Comparison of ENCODE assay signal across 8 cellular contexts in the genomic region with DNA sequence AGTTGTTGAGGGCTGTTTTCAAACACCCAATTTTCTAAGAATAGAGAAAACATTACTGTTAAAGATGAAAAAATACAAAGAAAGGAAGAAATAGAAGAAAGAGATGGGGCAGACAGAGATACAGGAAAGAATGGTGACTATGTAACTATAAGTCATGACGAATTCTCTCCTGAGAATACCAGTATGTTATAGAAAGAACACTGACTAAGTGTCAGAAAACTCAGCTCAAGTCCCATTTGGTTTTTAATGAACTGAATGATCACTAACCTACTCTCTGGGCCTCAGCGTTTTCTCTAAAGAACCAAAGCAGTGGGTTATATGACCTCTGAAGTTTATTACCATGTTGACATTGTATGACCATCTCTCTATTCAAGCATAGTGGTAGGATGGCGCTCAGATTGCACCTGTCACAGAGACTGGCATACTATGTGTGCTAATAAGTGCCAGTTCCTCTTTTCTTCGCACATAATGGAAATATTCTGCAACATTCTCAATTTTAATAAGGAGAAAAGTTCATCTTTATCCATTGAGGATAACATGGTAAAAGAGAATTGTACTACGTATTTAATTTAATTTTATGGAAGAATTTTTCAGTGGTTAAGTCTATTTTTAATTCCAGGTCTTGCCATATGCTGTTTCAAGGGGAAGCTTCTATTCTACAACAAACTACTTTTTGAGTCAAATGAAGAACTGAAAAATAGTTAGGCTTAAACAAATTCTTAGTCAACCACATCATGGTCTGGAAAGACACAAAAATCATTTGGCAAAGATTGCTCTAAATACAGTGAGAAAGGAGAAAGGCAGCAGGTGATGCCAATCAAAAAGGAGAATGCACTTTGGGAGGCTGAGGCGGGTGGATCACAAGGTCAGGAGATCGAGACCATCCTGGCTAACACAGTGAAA. TPM values are rescaled to one million over a fixed set of nuclear protein-coding genes. Genes with fewer than 3 reads are reported as not detected.
DNase-seq lines count a peak whose midpoint lies in the region; ATAC-seq, FAIRE-seq and TF ChIP-seq lines count a peak whose summit lies in the region.

No MANE protein-coding gene starts in this region.

- TF ChIP-seq CTCF in PC-9 (conservative IDR thresholded peaks at IDR 0.05) = no peak

- no peaks in the 10 kb centered on the region for H3K79me2 ChIP-seq in PC-9 (ENCODE audit: low read depth)

- no TSS peak for BruUV-seq in PC-9 (replicated peaks; lab: Mats Ljungman, UMichigan)

- POLR2A ChIA-PET in PC-9 (lab: Charles Lee; ENCODE audit: unreplicated experiment) = no interaction called here

- no peaks in the 10 kb centered on the region for H3K27me3 ChIP-seq in PC-9 (ENCODE audit: insufficient read depth, low read depth)

- H3F3A ChIP-seq in PC-9 (ENCODE audit: insufficient read depth, low read depth) = 0 out of 2 replicates have a peak, but pooled peaks cover 4% of the 10 kb centered on the region

- H3K27ac ChIP-seq in PC-9 = no peak overlapping the region

- DNase-seq in T-helper 1 cell (no peak), naive B cell (peak; percentile 67), HuH-7 (ENCODE audit: low spot score) (no peak), PC-9 (no peak), GM19239 (ENCODE audit: insufficient read length, low spot score) (no peak)

- CTCF ChIA-PET in PC-9 (lab: Charles Lee) = interaction anchor here (0.7 to 1.2 kb wide), 2 partner anchors 18 to 23 kb away, joined by 3 to 5 read pairs; no protein-coding TSS in a partner anchor

- intact Hi-C loops in PC-9 (cut with micrococcal nuclease; ENCODE audit: unreplicated experiment) = loop anchor here (5.0 to 10.0 kb wide), 2 partner anchors 272 to 365 kb away; partner anchors contain the start of gene CCDC83

- no peaks in the 10 kb centered on the region for H4K20me1 ChIP-seq in PC-9 (ENCODE audit: insufficient read depth)

- peak; percentile 62 for ATAC-seq in GM21717 (IDR thresholded peaks at IDR 0.05; ENCODE audit: unreplicated experiment)
- ATAC-seq in HG03432 (IDR thresholded peaks at IDR 0.05; ENCODE audit: unreplicated experiment) = peak; percentile 72
- ATAC-seq in naive B cell (ENCODE audit: low read depth in 2 of 2) = peak; percentile 94 to 97

- 0 out of 2 replicates have a peak, but pooled peaks cover 5% of the 10 kb centered on the region for H3K4me1 ChIP-seq in PC-9 (replicated peaks; ENCODE audit: insufficient read depth)

- peaks cover 37% of the 10 kb centered on the region for H3K4me1 Mint-ChIP-seq in T-helper 1 cell treated with Interleukin-12 subunit alpha and Interleukin-12 subunit beta and Interleukin-4 antibody, amounts not matched to agents 30 μg/mL and 1 μg/mL, for 36 hours (ENCODE audit: low read depth)
- H3K4me1 Mint-ChIP-seq in naive B cell = peaks cover 24 to 34% (median 31%) of the 10 kb centered on the region in 3 donors

- H3K36me3 ChIP-seq in PC-9 (ENCODE audit: low read depth) = no peaks in the 10 kb centered on the region

- H3K9me3 ChIP-seq in PC-9 (ENCODE audit: insufficient read depth, low read depth) = no peaks in the 10 kb centered on the region

- no peak overlapping the region for H2AFZ ChIP-seq in PC-9

- H3K36me3 Mint-ChIP-seq in T-helper 1 cell treated with Interleukin-12 subunit alpha and Interleukin-12 subunit beta and Interleukin-4 antibody, amounts not matched to agents 30 μg/mL and 1 μg/mL, for 36 hours (ENCODE audit: low read depth) = peaks cover 13% of the 10 kb centered on the region
- H3K36me3 Mint-ChIP-seq in naive B cell = peaks cover 0 to 3% of the 10 kb centered on the region in 2 donors

- H3K9me3 Mint-ChIP-seq in T-helper 1 cell treated with Interleukin-12 subunit alpha and Interleukin-12 subunit beta and Interleukin-4 antibody, amounts not matched to agents 30 μg/mL and 1 μg/mL, for 36 hours = peaks cover 14% of the 10 kb centered on the region
- peaks cover 0 to 5% (median 2%) of the 10 kb centered on the region in 7 donors for H3K9me3 Mint-ChIP-seq in naive B cell

- H3K27me3 Mint-ChIP-seq in T-helper 1 cell treated with Interleukin-12 subunit alpha and Interleukin-12 subunit beta and Interleukin-4 antibody, amounts not matched to agents 30 μg/mL and 1 μg/mL, for 36 hours (ENCODE audit: low read depth) = no peaks in the 10 kb centered on the region
- H3K27me3 Mint-ChIP-seq in naive B cell = no peaks in the 10 kb centered on the region

- H3K9me2 ChIP-seq in PC-9 (ENCODE audit: insufficient read depth) = no peaks in the 10 kb centered on the region

- no peak overlapping the region for H3K4me3 Mint-ChIP-seq in T-helper 1 cell treated with Interleukin-12 subunit alpha and Interleukin-12 subunit beta and Interleukin-4 antibody, amounts not matched to agents 30 μg/mL and 1 μg/mL, for 36 hours
- H3K4me3 Mint-ChIP-seq in naive B cell = peak overlapping the region; percentile 50 to 84 (median 66)

- FAIRE-seq in GM19239 (lab: Jason Lieb, UNC) = no peak

- peak overlapping the region; percentile 21 for H3K27ac Mint-ChIP-seq in T-helper 1 cell treated with Interleukin-12 subunit alpha and Interleukin-12 subunit beta and Interleukin-4 antibody, amounts not matched to agents 30 μg/mL and 1 μg/mL, for 36 hours
- peak overlapping the region; percentile 58 to 96 (median 88) for H3K27ac Mint-ChIP-seq in naive B cell

- H3K4me3 ChIP-seq in PC-9 = no peak overlapping the region

- no peak overlapping the region for H3K4me2 ChIP-seq in PC-9

RNA-seq across cellular contexts. Expression of gene EED, which starts 25.0 kb away (rescaled TPM):
- polyA plus RNA-seq in naive B cell (ENCODE audit: low read depth in 6 of 6) = 10 to 100 TPM; 13.1 to 22.6 (median 16.5) TPM
- total RNA-seq in PC-9 (2021) = 33.4 and 37.4 TPM in 2 replicates
